8 cellular contexts compared by ENCODE assay signal in the genomic region with DNA sequence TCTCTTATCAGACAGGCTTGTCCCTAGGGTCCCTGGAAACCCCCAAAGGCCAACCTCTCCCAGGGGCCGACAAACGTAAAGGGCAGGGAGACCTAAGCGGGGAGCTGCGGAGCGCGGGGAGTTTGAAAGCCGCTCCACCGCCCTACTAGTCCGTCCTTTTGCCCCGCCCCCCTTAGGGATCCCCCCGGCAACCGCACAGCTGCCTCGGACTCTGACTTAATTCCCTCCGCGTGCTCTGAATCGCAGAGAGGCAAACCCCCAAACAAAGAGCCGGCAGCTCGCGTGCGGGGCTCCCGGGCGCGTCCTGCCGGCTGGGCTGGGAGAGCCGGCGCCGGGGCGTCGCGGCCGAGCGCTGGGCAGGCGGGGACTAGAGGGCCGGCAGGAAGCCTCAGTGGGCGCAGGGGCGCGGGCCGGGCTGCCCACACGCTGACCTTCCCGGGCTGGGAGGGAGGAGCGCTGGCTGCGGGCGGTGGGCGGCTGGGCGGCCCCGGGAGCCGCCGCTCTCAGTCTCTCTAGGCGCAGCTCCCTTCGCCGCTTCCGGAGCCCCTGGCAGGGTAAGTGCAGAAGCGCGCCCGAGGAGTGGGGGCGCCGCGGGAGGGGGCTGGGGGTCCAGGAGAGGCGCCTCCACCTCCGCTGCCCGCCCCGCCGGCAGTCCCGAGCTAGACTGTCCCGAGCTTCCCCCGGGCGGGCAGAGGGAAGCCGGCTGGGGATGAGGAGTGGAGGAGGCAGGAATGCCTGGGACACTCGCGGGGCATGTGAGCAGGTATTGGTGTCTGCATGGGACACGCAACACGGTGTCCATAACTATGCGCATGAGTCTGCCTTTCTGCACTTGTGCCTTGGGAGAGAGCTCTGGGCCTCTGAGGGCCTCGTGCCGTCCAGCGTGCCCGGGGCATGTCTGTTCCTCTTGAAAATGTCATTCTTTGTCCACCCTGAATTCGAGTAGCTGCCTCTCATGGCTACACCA. TPM values are rescaled to one million over a fixed set of nuclear protein-coding genes. Genes with fewer than 3 reads are reported as not detected.
A peak's percentile ranks its signal among the peaks of the same experiment; 100 is the strongest.
DNase-seq lines count a peak whose midpoint lies in the region; ATAC-seq and TF ChIP-seq lines count a peak whose summit lies in the region.

A gene with protein sequence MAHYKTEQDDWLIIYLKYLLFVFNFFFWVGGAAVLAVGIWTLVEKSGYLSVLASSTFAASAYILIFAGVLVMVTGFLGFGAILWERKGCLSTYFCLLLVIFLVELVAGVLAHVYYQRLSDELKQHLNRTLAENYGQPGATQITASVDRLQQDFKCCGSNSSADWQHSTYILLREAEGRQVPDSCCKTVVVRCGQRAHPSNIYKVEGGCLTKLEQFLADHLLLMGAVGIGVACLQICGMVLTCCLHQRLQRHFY (plus strand): TSS at position 506 of the 967 bp plus-strand sequence. CDS start 27,244 bp downstream, outside the sequence.

- CTCF ChIA-PET in AG04449 (lab: Yijun Ruan, JAX) = no interaction called here
- CTCF ChIA-PET in HEK293T (lab: Yijun Ruan, JAX) = interaction anchor here (1.7 kb wide), 1 partner anchor 10 kb away, joined by 3 read pairs; no protein-coding TSS in a partner anchor

- H3K36me3 ChIP-seq in hepatocyte (replicated peaks; ENCODE audit: insufficient read depth, low read depth) = no peaks in the 10 kb centered on the region

- 11% methylated on average over 47 of the region's 78 CpGs for WGBS in hepatocyte (ENCODE audit: low lambda C conversion rate, missing lambda C conversion rate)

- peak within 1 kb of the TSS; percentile 90 for H3K27ac ChIP-seq in hepatocyte

- intact Hi-C loops in sciatic nerve (cut with DNase I) = no loop called here

- H3K79me2 ChIP-seq in hepatocyte = peaks cover 5% of the 10 kb centered on the region

- H4K20me1 ChIP-seq in hepatocyte (ENCODE audit: insufficient read depth, poor library complexity, severe bottlenecking) = no peaks in the 10 kb centered on the region

- TF ChIP-seq CTCF in AG04449 (IDR thresholded peaks at IDR 0.05; ENCODE audit: insufficient read depth, low read length, missing control alignments) (no peak), hepatocyte (IDR thresholded peaks at IDR 0.05; ENCODE audit: poor library complexity) (no peak)

- no peak for DNase-seq in AG04449 (ENCODE audit: low read depth, low spot score)
- DNase-seq in HEK293T (ENCODE audit: extremely low spot score) = peak; percentile 57
- peak; percentile 7 for DNase-seq in amniotic epithelial cell (ENCODE audit: low read depth)
- DNase-seq in hepatocyte (ENCODE audit: low spot score) = peak; percentile 79
- peak; percentile 69 for DNase-seq in sciatic nerve (ENCODE audit: low spot score)
- DNase-seq in NK-92 (lab: John Stamatoyannopoulos, UW; ENCODE audit: unreplicated experiment) = no peak

- peak within 1 kb of the TSS; percentile 45 for H3K4me3 ChIP-seq in AG04449 (ENCODE audit: low read depth, low read length)
- H3K4me3 ChIP-seq in hepatocyte = peak within 1 kb of the TSS; percentile 51

- no peaks in the 10 kb centered on the region for H3K9me3 ChIP-seq in hepatocyte (ENCODE audit: low read depth)

- POLR2A ChIA-PET in AG04449 (lab: Yijun Ruan, JAX) (no interaction called here), HEK293T (lab: Yijun Ruan, JAX) (interaction anchor here (0.5 to 0.7 kb wide), 2 partner anchors 28 to 60 kb away, joined by 3 to 4 read pairs; no protein-coding TSS in a partner anchor)

- peak; percentile 50 for ATAC-seq in sciatic nerve
- ATAC-seq in GM18907 (IDR thresholded peaks at IDR 0.05; ENCODE audit: unreplicated experiment) = no peak
- no peak for ATAC-seq in HG03439 (IDR thresholded peaks at IDR 0.05; ENCODE audit: unreplicated experiment)

- H2AFZ ChIP-seq in hepatocyte = peak within 1 kb of the TSS; percentile 66

- peaks cover 32% of the 10 kb centered on the region for H3K27me3 ChIP-seq in hepatocyte

- H3K4me1 ChIP-seq in hepatocyte (ENCODE audit: insufficient read depth) = peaks cover 15% of the 10 kb centered on the region

- peak within 1 kb of the TSS; percentile 93 for H3K4me2 ChIP-seq in hepatocyte

- H3K9me2 ChIP-seq in hepatocyte (replicated peaks; ENCODE audit: insufficient read depth) = no peaks in the 10 kb centered on the region

TF ChIP-seq in HEK293T, 16 proteins besides CTCF, POLR2A, EP300 and RAD21:
- TF ChIP-seq PKNOX1 (IDR thresholded peaks at IDR 0.05) (no peak), L3MBTL2 (conservative IDR thresholded peaks at IDR 0.05) (peak; percentile 20)
TF ChIP-seq in HEK293T: peak in this region for 1.

RNA-seq across cellular contexts. Expression of the gene that starts here (rescaled TPM):
- 7.5 and 9.6 TPM in 2 replicates for total RNA-seq in hepatocyte
- 3.3 and 5.2 TPM in 2 replicates for polyA plus RNA-seq in hepatocyte
- total RNA-seq in sciatic nerve = 29.7 TPM

Comparison
In these comparisons a context has a peak if more than half of its experiments do, and no peak if none do; other contexts are left out.
1. DNase-seq: peak in HEK293T (single experiment), amniotic epithelial cell (single experiment), hepatocyte (single experiment) and sciatic nerve (single experiment); none in AG04449 (single experiment) and NK-92 (single experiment).